ENCODE assay signal across 24 cellular contexts in the genomic region with DNA sequence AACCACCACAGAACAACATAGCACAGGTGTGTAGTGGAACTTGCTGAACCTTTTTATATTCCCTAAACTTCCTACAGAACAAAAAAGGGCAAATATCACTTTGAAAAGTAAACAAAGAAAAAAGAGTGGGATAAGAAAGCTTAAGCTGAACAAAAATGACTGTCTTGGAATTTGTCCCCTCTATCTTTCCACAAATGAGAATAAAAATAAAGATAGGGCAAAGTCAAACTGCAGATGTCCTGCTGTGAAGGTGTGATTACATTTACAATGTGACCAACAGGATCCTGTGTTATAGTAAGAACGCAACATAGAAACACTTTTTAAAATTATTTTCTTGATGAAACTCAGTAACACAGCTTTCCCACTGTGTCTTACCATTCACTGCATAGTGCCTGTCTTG.
"Had no signal": no experiment of that assay in that cellular context is flagged by ENCODE, and none has a peak within 500 bp of the region (broad histone marks: within the 10 kb centered on the region; RNA-seq: fewer than 3 reads in every experiment).

No MANE protein-coding gene starts in this region.

- H3K9me3 ChIP-seq: esophagus squamous epithelium, heart right ventricle, lower lobe of right lung, ovary, stomach, thyroid gland had no signal

- H3K4me3 ChIP-seq: esophagus squamous epithelium, heart right ventricle, lower lobe of right lung, ovary, stomach, thyroid gland had no signal

- FAIRE-seq: endometrium had no signal

- H3K27me3 ChIP-seq: esophagus squamous epithelium, heart right ventricle, ovary, stomach, thyroid gland had no signal

- DNase-seq: cortex of kidney; effector memory CD8-positive, alpha-beta T cell; esophagus squamous epithelium; foreskin melanocyte; glutamatergic neuron; heart right ventricle; hypothalamus; immature natural killer cell; islet precursor cell; kidney glomerular epithelial cell; left ventricle myocardium superior; lower lobe of right lung; natural killer cell; occipital lobe; ovary; posterior cingulate gyrus; stimulated activated CD4-positive, alpha-beta T cell treated with anti-CD3 and anti-CD28 coated beads, Interleukin-2, amount 100 ng/mL, for 24 hours; stimulated activated CD4-positive, alpha-beta T cell treated with anti-CD3 and anti-CD28 coated beads, Interleukin-4, amount 100 ng/mL, for 24 hours; stimulated activated naive CD4-positive, alpha-beta T cell treated with Interleukin-2 at 50 U/mL for 16 hours; stomach; thyroid gland had no signal

- H3K36me3 ChIP-seq: ovary had no signal

- ATAC-seq: effector memory CD8-positive, alpha-beta T cell; heart right ventricle; left ventricle myocardium superior; lower lobe of right lung; natural killer cell; sciatic nerve; stimulated activated effector memory CD8-positive, alpha-beta T cell treated with anti-CD3 and anti-CD28 coated beads, Interleukin-12 subunit alpha, Interleukin-12 subunit beta, amount 100 ng/mL, for 72 hours had no signal

- H3K4me1 ChIP-seq: esophagus squamous epithelium, heart right ventricle, lower lobe of right lung, stomach had no signal

- H3K27ac ChIP-seq: esophagus squamous epithelium, heart right ventricle, lower lobe of right lung, ovary, stomach had no signal
